In genomic region chr12:5796171-5797091, GRCh38 we compare ENCODE assay signal across 8 cellular contexts.
DNase-seq lines count a peak whose midpoint lies in the region; ATAC-seq, FAIRE-seq and TF ChIP-seq lines count a peak whose summit lies in the region.

No MANE protein-coding gene starts in this region.

- no peaks in the 10 kb centered on the region for H3K36me3 ChIP-seq in adrenal gland (replicated peaks in 1 of 2)
- no peaks in the 10 kb centered on the region for H3K36me3 ChIP-seq in liver (ENCODE audit: control insufficient read depth in 4 of 4, insufficient read depth in 3 of 4, low read depth in 1 of 4, low read length in 3 of 4)

- intact Hi-C loops in adrenal gland (cut with DNase I), result no loop called here

- H3K9me3 ChIP-seq in adrenal gland (replicated peaks in 1 of 3) (no peaks in the 10 kb centered on the region), liver (ENCODE audit: control insufficient read depth in 4 of 4, low read length in 3 of 4) (no peaks in the 10 kb centered on the region)

- peak in 5 of 6 experiments; percentile 19 to 54 (median 43) for TF ChIP-seq CTCF in adrenal gland (IDR thresholded peaks at IDR 0.05)
- TF ChIP-seq CTCF in liver (IDR thresholded peaks at IDR 0.05; ENCODE audit: low read depth, low read length, missing input control), result peak; percentile 45

- TF ChIP-seq RAD21 in liver (IDR thresholded peaks at IDR 0.05), result peak; percentile 70 to 77

- H3K27me3 ChIP-seq in adrenal gland (no peaks in the 10 kb centered on the region), liver (ENCODE audit: control insufficient read depth in 4 of 4, insufficient read depth in 4 of 4, low read length in 3 of 4) (no peaks in the 10 kb centered on the region)

- H3K4me1 ChIP-seq in adrenal gland (replicated peaks in 1 of 2) (no peaks in the 10 kb centered on the region), liver (ENCODE audit: control insufficient read depth in 4 of 4, insufficient read depth in 4 of 4, low read length in 3 of 4) (no peaks in the 10 kb centered on the region)

- DNase-seq in DMS53 (lab: John Stamatoyannopoulos, UW) (peak; percentile 89), HT1080 (ENCODE audit: low read depth) (peak; percentile 26), adrenal gland (peak in 2 of 7 donors; percentile 8 to 24), GM19239 (ENCODE audit: insufficient read length, low spot score) (no peak)

- H3K4me3 ChIP-seq in adrenal gland (no peak overlapping the region), liver (ENCODE audit: low read depth in 1 of 3, low read length in 3 of 3) (no peak overlapping the region)

- FAIRE-seq in GM19239 (lab: Jason Lieb, UNC), result no peak

- no peak for ATAC-seq in HG02840 (IDR thresholded peaks at IDR 0.05; ENCODE audit: low FRiP score, unreplicated experiment)
- no peak for ATAC-seq in GM21717 (IDR thresholded peaks at IDR 0.05; ENCODE audit: unreplicated experiment)
- no peak for ATAC-seq in GM19035 (IDR thresholded peaks at IDR 0.05; ENCODE audit: unreplicated experiment)

- no peak overlapping the region for H3K27ac ChIP-seq in adrenal gland
- H3K27ac ChIP-seq in liver (ENCODE audit: low read depth in 1 of 2, low read length in 2 of 2), result no peak overlapping the region

- no peak for TF ChIP-seq POLR2A in adrenal gland (IDR thresholded peaks at IDR 0.05)

- 65 to 71% (median 66%) methylated on average over 13 to 19 of the region's 19 CpGs for WGBS in adrenal gland, 4 donors
- WGBS in liver, result 68% methylated on average over 19 of the region's 19 CpGs

- no peak overlapping the region for H3K9ac ChIP-seq in liver (ENCODE audit: low read depth in 1 of 2, low read length in 2 of 2)

TF ChIP-seq in liver, 16 proteins besides CTCF, POLR2A, EP300 and RAD21:
- TF ChIP-seq GABPA (IDR thresholded peaks at IDR 0.05 in 1 of 2, conservative IDR thresholded peaks at IDR 0.05 in 1 of 2) (no peak), YY1 (IDR thresholded peaks at IDR 0.05) (no peak), HNF4G (IDR thresholded peaks at IDR 0.05) (no peak), ATF3 (IDR thresholded peaks at IDR 0.05) (no peak), TAF1 (conservative IDR thresholded peaks at IDR 0.05) (no peak), FOXA2 (IDR thresholded peaks at IDR 0.05) (no peak), RXRA (IDR thresholded peaks at IDR 0.05) (no peak), FOXA1 (IDR thresholded peaks at IDR 0.05) (no peak), SP1 (IDR thresholded peaks at IDR 0.05) (no peak), MAX (IDR thresholded peaks at IDR 0.05) (no peak)
